ENCODE assay signal across 1 cellular context in genomic region chr10:46980223-46980622, GRCh38.
DNase-seq lines count a peak whose midpoint lies in the region; ATAC-seq lines count a peak whose summit lies in the region.
"Not testable (repeated sequence)": the region's sequence is repeated elsewhere in the genome, so short reads cannot be mapped to it uniquely, and the experiment has no call there.

No MANE protein-coding gene starts in this region.

- not testable (repeated sequence) for DNase-seq in left cardiac atrium

- ATAC-seq in left cardiac atrium, result peak; percentile 70 to 76

- intact Hi-C loops in left cardiac atrium (cut with DNase I), result not testable (repeated sequence)
